ENCODE assay signal across 2 cellular contexts in the genomic region with DNA sequence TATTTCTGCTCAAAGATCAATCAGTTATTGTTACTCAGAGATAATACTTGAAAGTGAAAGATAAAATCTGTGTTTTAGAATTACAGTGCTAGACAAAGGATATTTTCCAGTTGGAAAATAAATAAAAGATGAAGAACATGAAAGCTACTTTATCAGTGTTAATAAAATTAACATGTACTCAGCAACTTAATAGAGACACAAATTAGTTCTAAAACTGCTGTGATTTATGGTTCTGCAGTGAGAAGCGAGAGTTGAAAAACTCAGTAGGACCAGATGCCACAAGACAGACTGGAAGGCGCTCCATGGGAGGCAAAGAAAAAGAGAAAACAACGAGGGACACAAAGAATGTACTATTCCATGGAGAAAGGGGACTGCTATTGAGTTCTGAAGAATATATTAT.
TF ChIP-seq lines count a peak whose summit lies in the region.

No MANE protein-coding gene starts in this region.

TF ChIP-seq in GM23338, 12 proteins besides CTCF, POLR2A, EP300 and RAD21:
- TF ChIP-seq, protein P1, sequence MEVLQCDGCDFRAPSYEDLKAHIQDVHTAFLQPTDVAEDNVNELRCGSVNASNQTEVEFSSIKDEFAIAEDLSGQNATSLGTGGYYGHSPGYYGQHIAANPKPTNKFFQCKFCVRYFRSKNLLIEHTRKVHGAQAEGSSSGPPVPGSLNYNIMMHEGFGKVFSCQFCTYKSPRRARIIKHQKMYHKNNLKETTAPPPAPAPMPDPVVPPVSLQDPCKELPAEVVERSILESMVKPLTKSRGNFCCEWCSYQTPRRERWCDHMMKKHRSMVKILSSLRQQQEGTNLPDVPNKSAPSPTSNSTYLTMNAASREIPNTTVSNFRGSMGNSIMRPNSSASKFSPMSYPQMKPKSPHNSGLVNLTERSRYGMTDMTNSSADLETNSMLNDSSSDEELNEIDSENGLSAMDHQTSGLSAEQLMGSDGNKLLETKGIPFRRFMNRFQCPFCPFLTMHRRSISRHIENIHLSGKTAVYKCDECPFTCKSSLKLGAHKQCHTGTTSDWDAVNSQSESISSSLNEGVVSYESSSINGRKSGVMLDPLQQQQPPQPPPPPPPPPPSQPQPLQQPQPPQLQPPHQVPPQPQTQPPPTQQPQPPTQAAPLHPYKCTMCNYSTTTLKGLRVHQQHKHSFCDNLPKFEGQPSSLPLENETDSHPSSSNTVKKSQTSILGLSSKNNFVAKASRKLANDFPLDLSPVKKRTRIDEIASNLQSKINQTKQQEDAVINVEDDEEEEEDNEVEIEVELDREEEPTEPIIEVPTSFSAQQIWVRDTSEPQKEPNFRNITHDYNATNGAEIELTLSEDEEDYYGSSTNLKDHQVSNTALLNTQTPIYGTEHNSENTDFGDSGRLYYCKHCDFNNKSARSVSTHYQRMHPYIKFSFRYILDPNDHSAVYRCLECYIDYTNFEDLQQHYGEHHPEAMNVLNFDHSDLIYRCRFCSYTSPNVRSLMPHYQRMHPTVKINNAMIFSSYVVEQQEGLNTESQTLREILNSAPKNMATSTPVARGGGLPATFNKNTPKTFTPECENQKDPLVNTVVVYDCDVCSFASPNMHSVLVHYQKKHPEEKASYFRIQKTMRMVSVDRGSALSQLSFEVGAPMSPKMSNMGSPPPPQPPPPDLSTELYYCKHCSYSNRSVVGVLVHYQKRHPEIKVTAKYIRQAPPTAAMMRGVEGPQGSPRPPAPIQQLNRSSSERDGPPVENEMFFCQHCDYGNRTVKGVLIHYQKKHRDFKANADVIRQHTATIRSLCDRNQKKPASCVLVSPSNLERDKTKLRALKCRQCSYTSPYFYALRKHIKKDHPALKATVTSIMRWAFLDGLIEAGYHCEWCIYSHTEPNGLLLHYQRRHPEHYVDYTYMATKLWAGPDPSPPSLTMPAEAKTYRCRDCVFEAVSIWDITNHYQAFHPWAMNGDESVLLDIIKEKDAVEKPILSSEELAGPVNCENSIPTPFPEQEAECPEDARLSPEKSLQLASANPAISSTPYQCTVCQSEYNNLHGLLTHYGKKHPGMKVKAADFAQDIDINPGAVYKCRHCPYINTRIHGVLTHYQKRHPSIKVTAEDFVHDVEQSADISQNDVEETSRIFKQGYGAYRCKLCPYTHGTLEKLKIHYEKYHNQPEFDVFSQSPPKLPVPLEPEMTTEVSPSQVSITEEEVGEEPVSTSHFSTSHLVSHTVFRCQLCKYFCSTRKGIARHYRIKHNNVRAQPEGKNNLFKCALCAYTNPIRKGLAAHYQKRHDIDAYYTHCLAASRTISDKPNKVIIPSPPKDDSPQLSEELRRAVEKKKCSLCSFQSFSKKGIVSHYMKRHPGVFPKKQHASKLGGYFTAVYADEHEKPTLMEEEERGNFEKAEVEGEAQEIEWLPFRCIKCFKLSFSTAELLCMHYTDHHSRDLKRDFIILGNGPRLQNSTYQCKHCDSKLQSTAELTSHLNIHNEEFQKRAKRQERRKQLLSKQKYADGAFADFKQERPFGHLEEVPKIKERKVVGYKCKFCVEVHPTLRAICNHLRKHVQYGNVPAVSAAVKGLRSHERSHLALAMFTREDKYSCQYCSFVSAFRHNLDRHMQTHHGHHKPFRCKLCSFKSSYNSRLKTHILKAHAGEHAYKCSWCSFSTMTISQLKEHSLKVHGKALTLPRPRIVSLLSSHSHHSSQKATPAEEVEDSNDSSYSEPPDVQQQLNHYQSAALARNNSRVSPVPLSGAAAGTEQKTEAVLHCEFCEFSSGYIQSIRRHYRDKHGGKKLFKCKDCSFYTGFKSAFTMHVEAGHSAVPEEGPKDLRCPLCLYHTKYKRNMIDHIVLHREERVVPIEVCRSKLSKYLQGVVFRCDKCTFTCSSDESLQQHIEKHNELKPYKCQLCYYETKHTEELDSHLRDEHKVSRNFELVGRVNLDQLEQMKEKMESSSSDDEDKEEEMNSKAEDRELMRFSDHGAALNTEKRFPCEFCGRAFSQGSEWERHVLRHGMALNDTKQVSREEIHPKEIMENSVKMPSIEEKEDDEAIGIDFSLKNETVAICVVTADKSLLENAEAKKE (CRISPR knock-in tag; IDR thresholded peaks at IDR 0.05), result no peak

TF ChIP-seq in SK-N-SH treated with all-trans-retinoic acid at 6 μM for 48 hours, 23 proteins besides CTCF, POLR2A, EP300 and RAD21 (continued from another document):
- TF ChIP-seq, protein P2, sequence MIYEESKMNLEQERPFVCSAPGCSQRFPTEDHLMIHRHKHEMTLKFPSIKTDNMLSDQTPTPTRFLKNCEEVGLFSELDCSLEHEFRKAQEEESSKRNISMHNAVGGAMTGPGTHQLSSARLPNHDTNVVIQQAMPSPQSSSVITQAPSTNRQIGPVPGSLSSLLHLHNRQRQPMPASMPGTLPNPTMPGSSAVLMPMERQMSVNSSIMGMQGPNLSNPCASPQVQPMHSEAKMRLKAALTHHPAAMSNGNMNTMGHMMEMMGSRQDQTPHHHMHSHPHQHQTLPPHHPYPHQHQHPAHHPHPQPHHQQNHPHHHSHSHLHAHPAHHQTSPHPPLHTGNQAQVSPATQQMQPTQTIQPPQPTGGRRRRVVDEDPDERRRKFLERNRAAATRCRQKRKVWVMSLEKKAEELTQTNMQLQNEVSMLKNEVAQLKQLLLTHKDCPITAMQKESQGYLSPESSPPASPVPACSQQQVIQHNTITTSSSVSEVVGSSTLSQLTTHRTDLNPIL (CRISPR knock-in tag; IDR thresholded peaks at IDR 0.05; ENCODE audit: low read depth), result no peak
- TF ChIP-seq ZFP3 (CRISPR knock-in tag; IDR thresholded peaks at IDR 0.05) (no peak), ZNF565 (CRISPR knock-in tag; conservative IDR thresholded peaks at IDR 0.05; ENCODE audit: low read depth) (no peak), RARB (CRISPR knock-in tag; IDR thresholded peaks at IDR 0.05) (no peak), ZFP30 (CRISPR knock-in tag; IDR thresholded peaks at IDR 0.05) (no peak), PPARA (CRISPR knock-in tag; IDR thresholded peaks at IDR 0.05; ENCODE audit: borderline replicate concordance) (no peak), ZNF70 (CRISPR knock-in tag; IDR thresholded peaks at IDR 0.05) (peak; percentile 23; the same call in 1 of the 2 replicates), OSR1 (CRISPR knock-in tag; IDR thresholded peaks at IDR 0.05) (no peak)
